In genomic region chr13:48158290-48158689, GRCh38 we compare ENCODE assay signal across 9 cellular contexts.
DNase-seq lines count a peak whose midpoint lies in the region; ATAC-seq and TF ChIP-seq lines count a peak whose summit lies in the region.
"Had no signal": no experiment of that assay in that cellular context is flagged by ENCODE, and none has a peak within 500 bp of the region (broad histone marks: within the 10 kb centered on the region; RNA-seq: fewer than 3 reads in every experiment).

No MANE protein-coding gene starts in this region.

- H3K27ac ChIP-seq in VCaP, result peak overlapping the region; percentile 73

- DNase-seq in DMS 273 (lab: John Stamatoyannopoulos, UW; ENCODE audit: unreplicated experiment) (peak; percentile 70), naive B cell (no peak), GF-D8 (lab: John Stamatoyannopoulos, UW) (no peak), HK-2 (ENCODE audit: unreplicated experiment) (no peak)
- no peak for DNase-seq in activated CD8-positive, alpha-beta memory T cell treated with anti-CD3 and anti-CD28 coated beads for 24 hours
- DNase-seq: effector memory CD4-positive, alpha-beta T cell had no signal

- H3K36me3 Mint-ChIP-seq in naive B cell, result no peaks in the 10 kb centered on the region

- no peaks in the 10 kb centered on the region for H3K9me3 Mint-ChIP-seq in naive B cell

- H3K4me3 Mint-ChIP-seq in naive B cell, result peak overlapping the region in 2 of 8 donors; percentile 22 to 68

- H3K27ac Mint-ChIP-seq in naive B cell, result no peak overlapping the region

- no peak for TF ChIP-seq CTCF in VCaP (conservative IDR thresholded peaks at IDR 0.05)

- peaks cover 17 to 37% (median 19%) of the 10 kb centered on the region in 3 donors for H3K4me1 Mint-ChIP-seq in naive B cell

- no peaks in the 10 kb centered on the region for H3K27me3 Mint-ChIP-seq in naive B cell

- ATAC-seq in HG02588 (IDR thresholded peaks at IDR 0.05; ENCODE audit: unreplicated experiment) (peak; percentile 59), naive B cell (ENCODE audit: low read depth in 2 of 2) (peak; percentile 40 to 51), HG02938 (IDR thresholded peaks at IDR 0.05; ENCODE audit: unreplicated experiment) (no peak)
